16 cellular contexts compared by ENCODE assay signal in genomic region chr12:132603240-132604107, GRCh38. TPM values are rescaled to one million over a fixed set of nuclear protein-coding genes. Genes with fewer than 3 reads are reported as not detected.
DNase-seq lines count a peak whose midpoint lies in the region; ATAC-seq and TF ChIP-seq lines count a peak whose summit lies in the region.
"Had no signal": no experiment of that assay in that cellular context is flagged by ENCODE, and none has a peak within 500 bp of the region (broad histone marks: within the 10 kb centered on the region; RNA-seq: fewer than 3 reads in every experiment).

No MANE protein-coding gene starts in this region.

- no peaks in the 10 kb centered on the region for H3K36me3 Mint-ChIP-seq in activated T-helper 2 cell treated with anti-CD3 and anti-CD28 coated beads, Interferon-gamma antibody, Interleukin-2, Interleukin-4, amounts not matched to agents 10 μg/mL and 5 μg/mL and 100 μg/mL, durations not matched to agents 14 hours and 24 hours and 36 hours (ENCODE audit: low read depth)

- no peak overlapping the region for H3K27ac Mint-ChIP-seq in activated T-helper 2 cell treated with anti-CD3 and anti-CD28 coated beads, Interferon-gamma antibody, Interleukin-2, Interleukin-4, amounts not matched to agents 10 μg/mL and 5 μg/mL and 100 μg/mL, durations not matched to agents 14 hours and 24 hours and 36 hours
- H3K27ac Mint-ChIP-seq: stimulated activated naive CD8-positive, alpha-beta T cell treated with anti-CD3 and anti-CD28 coated beads, Interleukin-15, Interleukin-2, amounts not matched to agents 100 ng/mL and 50 ng/mL, for 24 hours had no signal

- no peaks in the 10 kb centered on the region for H3K36me3 ChIP-seq in gastrocnemius medialis

- H3K27me3 Mint-ChIP-seq in activated T-helper 2 cell treated with anti-CD3 and anti-CD28 coated beads, Interferon-gamma antibody, Interleukin-2, Interleukin-4, amounts not matched to agents 10 μg/mL and 5 μg/mL and 100 μg/mL, durations not matched to agents 14 hours and 24 hours and 36 hours (ENCODE audit: low read depth) = peaks cover 54% of the 10 kb centered on the region

- intact Hi-C loops in gastrocnemius medialis (cut with DNase I; ENCODE audit: low total_unique reads) = no loop called here
- intact Hi-C loops in activated T-helper 2 cell treated with anti-CD3 and anti-CD28 coated beads, Interferon-gamma antibody, Interleukin-2, Interleukin-4, amounts not matched to agents 10 μg/mL and 5 μg/mL and 100 μg/mL, durations not matched to agents 14 hours and 24 hours and 36 hours (cut with micrococcal nuclease) = no loop called here

- H3K4me1 ChIP-seq in gastrocnemius medialis = peaks cover 0 to 12% of the 10 kb centered on the region in 2 donors

- TF ChIP-seq POLR2A in gastrocnemius medialis (IDR thresholded peaks at IDR 0.05) = no peak

- H3K9me3 Mint-ChIP-seq in activated T-helper 2 cell treated with anti-CD3 and anti-CD28 coated beads, Interferon-gamma antibody, Interleukin-2, Interleukin-4, amounts not matched to agents 10 μg/mL and 5 μg/mL and 100 μg/mL, durations not matched to agents 14 hours and 24 hours and 36 hours = no peaks in the 10 kb centered on the region
- H3K9me3 Mint-ChIP-seq: activated T-cell treated with anti-CD3 and anti-CD28 coated beads, Interleukin-2, amount 50 U/mL, for 4 hours; stimulated activated naive CD8-positive, alpha-beta T cell treated with anti-CD3 and anti-CD28 coated beads, Interleukin-15, Interleukin-2, amounts not matched to agents 100 ng/mL and 50 ng/mL, for 24 hours had no signal

- in situ Hi-C loops in gastrocnemius medialis (cut with MboI; ENCODE audit: low sequenced_read_pairs in 4 of 4) = loop anchor here in 1 of 4 donors (25.0 kb wide), 1 partner anchor 191 kb away; no protein-coding TSS in a partner anchor

- H3K27me3 ChIP-seq in gastrocnemius medialis = peaks cover 39 to 83% (median 49%) of the 10 kb centered on the region in 3 donors

- TF ChIP-seq CTCF in coronary artery (IDR thresholded peaks at IDR 0.05) (no peak), gastrocnemius medialis (IDR thresholded peaks at IDR 0.05 in 4 of 5, conservative IDR thresholded peaks at IDR 0.05 in 1 of 5) (no peak)

- H3K4me3 Mint-ChIP-seq in activated T-helper 2 cell treated with anti-CD3 and anti-CD28 coated beads, Interferon-gamma antibody, Interleukin-2, Interleukin-4, amounts not matched to agents 10 μg/mL and 5 μg/mL and 100 μg/mL, durations not matched to agents 14 hours and 24 hours and 36 hours (ENCODE audit: low read depth) = no peak overlapping the region
- H3K4me3 Mint-ChIP-seq: activated T-cell treated with anti-CD3 and anti-CD28 coated beads, Interleukin-2, amount 50 U/mL, for 4 hours; stimulated activated naive CD8-positive, alpha-beta T cell treated with anti-CD3 and anti-CD28 coated beads, Interleukin-15, Interleukin-2, amounts not matched to agents 100 ng/mL and 50 ng/mL, for 24 hours had no signal

- peak overlapping the region in 1 of 2 donors; percentile 49 for H3K27ac ChIP-seq in coronary artery
- H3K27ac ChIP-seq in gastrocnemius medialis = peak overlapping the region; percentile 64 to 82 (median 77)
- H3K27ac ChIP-seq: RWPE1 had no signal

- peaks cover 14% of the 10 kb centered on the region for H3K4me1 Mint-ChIP-seq in activated T-helper 2 cell treated with anti-CD3 and anti-CD28 coated beads, Interferon-gamma antibody, Interleukin-2, Interleukin-4, amounts not matched to agents 10 μg/mL and 5 μg/mL and 100 μg/mL, durations not matched to agents 14 hours and 24 hours and 36 hours (ENCODE audit: low read depth)

- peak; percentile 1 for ATAC-seq in left lobe of liver
- ATAC-seq in gastrocnemius medialis = no peak
- ATAC-seq in GM21447 (IDR thresholded peaks at IDR 0.05; ENCODE audit: unreplicated experiment) = no peak
- no peak for ATAC-seq in HG03039 (IDR thresholded peaks at IDR 0.05; ENCODE audit: unreplicated experiment)

- DNase-seq in GOT3 (lab: John Stamatoyannopoulos, UW) (peak; percentile 91), coronary artery (ENCODE audit: low spot score) (no peak), left lobe of liver (ENCODE audit: low spot score) (no peak), gastrocnemius medialis (no peak), cerebellum (ENCODE audit: low spot score) (no peak)
- no peak for DNase-seq in activated T-helper 2 cell treated with anti-CD3 and anti-CD28 coated beads, Interferon-gamma antibody, Interleukin-2, Interleukin-4, amounts not matched to agents 10 μg/mL and 5 μg/mL and 100 μg/mL, durations not matched to agents 14 hours and 24 hours and 36 hours (ENCODE audit: low spot score)
- DNase-seq: activated CD4-positive, alpha-beta T cell treated with anti-CD3 and anti-CD28 coated beads for 4 hours; activated T-cell treated with anti-CD3 and anti-CD28 coated beads, Interleukin-2, amount 50 U/mL, for 4 hours; cortex of kidney; KG1; NCI-H1436 treated with DMSO at 0.1 percent for 48 hours had no signal

- peak overlapping the region; percentile 46 for H3K4me3 ChIP-seq in coronary artery
- H3K4me3 ChIP-seq in gastrocnemius medialis = peak overlapping the region; percentile 43 to 53 (median 50)

- H3K9me3 ChIP-seq in gastrocnemius medialis = no peaks in the 10 kb centered on the region

RNA-seq across cellular contexts. Expression of gene LRCOL1, which starts 6.9 kb away (rescaled TPM):
- total RNA-seq in left lobe of liver (9.2 TPM), gastrocnemius medialis (under 1 TPM in 1 of 4 donors, not detected in 3; 0.83 TPM), cerebellum (not detected)
- not detected in 2 replicates for total RNA-seq in activated T-helper 2 cell treated with anti-CD3 and anti-CD28 coated beads, Interferon-gamma antibody, Interleukin-2, Interleukin-4, amounts not matched to agents 10 μg/mL and 5 μg/mL and 100 μg/mL, durations not matched to agents 14 hours and 24 hours and 36 hours
- total RNA-seq: activated T-cell treated with anti-CD3 and anti-CD28 coated beads, Interleukin-2, amount 50 U/mL, for 4 hours; T-helper 2 cell treated with Interferon-gamma antibody and Interleukin-4, amounts not matched to agents 100 ng/mL and 5 ng/mL, for 36 hours had no signal

RNA-seq across cellular contexts. Expression of gene P2RX2, which starts 15.1 kb away (rescaled TPM):
- total RNA-seq in left lobe of liver = not detected
- total RNA-seq in gastrocnemius medialis = not detected
- total RNA-seq in activated T-helper 2 cell treated with anti-CD3 and anti-CD28 coated beads, Interferon-gamma antibody, Interleukin-2, Interleukin-4, amounts not matched to agents 10 μg/mL and 5 μg/mL and 100 μg/mL, durations not matched to agents 14 hours and 24 hours and 36 hours = not detected in 2 replicates
- total RNA-seq in cerebellum = not detected
- total RNA-seq: activated T-cell treated with anti-CD3 and anti-CD28 coated beads, Interleukin-2, amount 50 U/mL, for 4 hours; T-helper 2 cell treated with Interferon-gamma antibody and Interleukin-4, amounts not matched to agents 100 ng/mL and 5 ng/mL, for 36 hours had no signal
